In genomic region chr19:10416083-10416379, GRCh38 we compare ENCODE assay signal across 8 cellular contexts. TPM values are rescaled to one million over a fixed set of nuclear protein-coding genes. Genes with fewer than 3 reads are reported as not detected.
DNase-seq lines count a peak whose midpoint lies in the region; ATAC-seq and TF ChIP-seq lines count a peak whose summit lies in the region.

No MANE protein-coding gene starts in this region.

- H3K9me3 Mint-ChIP-seq in activated T-cell treated with anti-CD3 and anti-CD28 coated beads, Interleukin-2, amount 50 U/mL, for 72 hours = peaks cover 1 to 2% of the 10 kb centered on the region in 2 donors
- H3K9me3 Mint-ChIP-seq in activated naive CD8-positive, alpha-beta T cell treated with anti-CD3 and anti-CD28 coated beads, Interleukin-2, amount 50 U/mL, for 24 hours = no peaks in the 10 kb centered on the region

- no peak overlapping the region for H3K27ac ChIP-seq in tibial artery
- no peak overlapping the region for H3K27ac ChIP-seq in thyroid gland

- H3K4me3 Mint-ChIP-seq in activated T-cell treated with anti-CD3 and anti-CD28 coated beads, Interleukin-2, amount 50 U/mL, for 72 hours = peak overlapping the region; percentile 83 to 88
- H3K4me3 Mint-ChIP-seq in activated naive CD8-positive, alpha-beta T cell treated with anti-CD3 and anti-CD28 coated beads, Interleukin-2, amount 50 U/mL, for 24 hours = peak overlapping the region; percentile 72

- no peak for TF ChIP-seq CTCF in tibial artery (IDR thresholded peaks at IDR 0.05)
- no peak for TF ChIP-seq CTCF in thyroid gland (IDR thresholded peaks at IDR 0.05)

- peaks cover 0 to 43% (median 36%) of the 10 kb centered on the region in 4 donors for H3K4me1 ChIP-seq in tibial artery
- H3K4me1 ChIP-seq in thyroid gland = peaks cover 19 to 46% of the 10 kb centered on the region in 2 donors

- H3K36me3 ChIP-seq in tibial artery (no peaks in the 10 kb centered on the region), thyroid gland (no peaks in the 10 kb centered on the region)

- no peak for TF ChIP-seq POLR2A in thyroid gland (IDR thresholded peaks at IDR 0.05)

- H3K36me3 Mint-ChIP-seq in activated T-cell treated with anti-CD3 and anti-CD28 coated beads, Interleukin-2, amount 50 U/mL, for 72 hours (ENCODE audit: insufficient read depth in 2 of 2) = peaks cover 2 to 4% of the 10 kb centered on the region in 2 donors
- H3K36me3 Mint-ChIP-seq in activated naive CD8-positive, alpha-beta T cell treated with anti-CD3 and anti-CD28 coated beads, Interleukin-2, amount 50 U/mL, for 24 hours (ENCODE audit: low read depth) = peaks cover 6% of the 10 kb centered on the region

- ATAC-seq in activated T-cell treated with anti-CD3 and anti-CD28 coated beads, Interleukin-2, amount 50 U/mL, for 72 hours (replicated peaks in 1 of 2) = no peak
- no peak for ATAC-seq in activated naive CD8-positive, alpha-beta T cell treated with anti-CD3 and anti-CD28 coated beads, Interleukin-2, amount 50 U/mL, for 24 hours
- ATAC-seq in left colon = peak; percentile 24
- no peak for ATAC-seq in HG02884 (IDR thresholded peaks at IDR 0.05; ENCODE audit: unreplicated experiment)
- no peak for ATAC-seq in HG03460 (IDR thresholded peaks at IDR 0.05; ENCODE audit: unreplicated experiment)

- intact Hi-C loops in left colon (cut with DNase I, micrococcal nuclease) (no loop called here), tibial artery (cut with DNase I; ENCODE audit: low total_unique reads) (loop anchor here (5.0 kb wide), 1 partner anchor 1776 kb away; no protein-coding TSS in a partner anchor), thyroid gland (cut with DNase I) (no loop called here)

- peaks cover 0 to 5% (median 5%) of the 10 kb centered on the region in 3 donors for H3K9me3 ChIP-seq in tibial artery
- H3K9me3 ChIP-seq in thyroid gland = no peaks in the 10 kb centered on the region

- no peak for DNase-seq in activated T-cell treated with anti-CD3 and anti-CD28 coated beads, Interleukin-2, amount 50 U/mL, for 72 hours
- no peak for DNase-seq in activated T-cell treated with anti-CD3 and anti-CD28 coated beads, Interleukin-2, amount 50 U/mL, for 48 hours
- no peak for DNase-seq in activated naive CD8-positive, alpha-beta T cell treated with anti-CD3 and anti-CD28 coated beads, Interleukin-2, amount 50 U/mL, for 24 hours
- DNase-seq in left colon = no peak
- DNase-seq in tibial artery = no peak
- no peak for DNase-seq in thyroid gland

- WGBS in thyroid gland, 2 donors = 1 to 8% methylated on average over 9 of the region's 9 CpGs

- peaks cover 0 to 57% of the 10 kb centered on the region in 2 donors for H3K27me3 ChIP-seq in tibial artery
- H3K27me3 ChIP-seq in thyroid gland = peaks cover 30% of the 10 kb centered on the region

- peaks cover 28% of the 10 kb centered on the region for H3K27me3 Mint-ChIP-seq in activated T-cell treated with anti-CD3 and anti-CD28 coated beads, Interleukin-2, amount 50 U/mL, for 72 hours (ENCODE audit: low read depth)
- H3K27me3 Mint-ChIP-seq in activated naive CD8-positive, alpha-beta T cell treated with anti-CD3 and anti-CD28 coated beads, Interleukin-2, amount 50 U/mL, for 24 hours = peaks cover 27% of the 10 kb centered on the region

- H3K27ac Mint-ChIP-seq in activated T-cell treated with anti-CD3 and anti-CD28 coated beads, Interleukin-2, amount 50 U/mL, for 72 hours = peak overlapping the region; percentile 10
- peak overlapping the region; percentile 87 for H3K27ac Mint-ChIP-seq in activated naive CD8-positive, alpha-beta T cell treated with anti-CD3 and anti-CD28 coated beads, Interleukin-2, amount 50 U/mL, for 24 hours

- peak overlapping the region; percentile 24 to 34 for H3K4me3 ChIP-seq in tibial artery
- peak overlapping the region in 1 of 3 donors; percentile 23 for H3K4me3 ChIP-seq in thyroid gland (replicated peaks in 1 of 3)

- H3K4me1 Mint-ChIP-seq in activated T-cell treated with anti-CD3 and anti-CD28 coated beads, Interleukin-2, amount 50 U/mL, for 72 hours (ENCODE audit: low read depth) = peaks cover 66% of the 10 kb centered on the region
- H3K4me1 Mint-ChIP-seq in activated naive CD8-positive, alpha-beta T cell treated with anti-CD3 and anti-CD28 coated beads, Interleukin-2, amount 50 U/mL, for 24 hours = peaks cover 69% of the 10 kb centered on the region

RNA-seq across cellular contexts. Expression of gene PDE4A, which starts 4.3 kb away (rescaled TPM):
- 10 to 100 TPM; 21.8 to 36.8 TPM for total RNA-seq in activated T-cell treated with anti-CD3 and anti-CD28 coated beads, Interleukin-2, amount 50 U/mL, for 72 hours
- 10 to 100 TPM; 13.8 to 14.3 TPM for total RNA-seq in left colon
- total RNA-seq in thyroid gland = 10 to 100 TPM; 16.1 to 21.0 (median 18.4) TPM

RNA-seq across cellular contexts. Expression of gene CDC37, which starts 12.7 kb away (rescaled TPM):
- total RNA-seq in activated T-cell treated with anti-CD3 and anti-CD28 coated beads, Interleukin-2, amount 50 U/mL, for 72 hours = 100 to 1,000 TPM; 128 to 137 TPM
- 100 to 1,000 TPM; 129 to 161 TPM for total RNA-seq in left colon
- total RNA-seq in thyroid gland = 100 to 1,000 TPM in 3 of 4 donors, 10 to 100 TPM in 1; 99.7 to 154 (median 125) TPM

RNA-seq across cellular contexts. Expression of gene TYK2, which starts 35.7 kb away (rescaled TPM):
- total RNA-seq in activated T-cell treated with anti-CD3 and anti-CD28 coated beads, Interleukin-2, amount 50 U/mL, for 72 hours = 100 to 1,000 TPM; 174 to 222 TPM
- total RNA-seq in left colon = 100 to 1,000 TPM in 1 of 2 donors, 10 to 100 TPM in 1; 91.1 to 104 TPM
- 100 to 1,000 TPM in 1 of 4 donors, 10 to 100 TPM in 3; 59.1 to 127 (median 70.3) TPM for total RNA-seq in thyroid gland
